ENCODE assay signal across 15 cellular contexts in the genomic region with DNA sequence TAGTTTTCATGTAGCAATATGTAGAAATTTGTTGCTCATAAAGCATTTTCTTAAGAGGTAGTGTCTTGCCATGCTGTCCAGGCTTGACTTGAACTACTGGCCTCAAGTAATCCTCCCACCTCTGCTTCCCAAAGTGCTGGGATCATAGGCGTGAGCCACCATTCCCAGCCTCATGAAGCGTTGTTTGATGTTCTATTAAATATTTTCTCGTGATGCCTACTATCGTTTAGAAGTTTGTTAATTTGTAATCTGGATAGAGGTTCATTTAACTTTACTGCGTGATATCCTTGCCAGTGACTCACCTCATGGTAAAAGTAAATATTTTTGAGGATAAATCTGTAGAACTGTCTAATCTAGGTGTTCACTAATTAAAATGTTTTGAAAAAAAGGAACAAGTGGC.
"Had no signal": no experiment of that assay in that cellular context is flagged by ENCODE, and none has a peak within 500 bp of the region (broad histone marks: within the 10 kb centered on the region; RNA-seq: fewer than 3 reads in every experiment).

No MANE protein-coding gene starts in this region.

- H3K27ac Mint-ChIP-seq: activated CD8-positive, alpha-beta memory T cell treated with anti-CD3 and anti-CD28 coated beads, Interleukin-2, amount 10 ng/mL, durations not matched to agents 7 days and 5 days; activated naive CD8-positive, alpha-beta T cell treated with anti-CD3 and anti-CD28 coated beads for 36 hours; activated T-cell treated with anti-CD3 and anti-CD28 coated beads, Interleukin-2, amount 50 U/mL, for 24 hours; stimulated activated naive CD8-positive, alpha-beta T cell treated with anti-CD3 and anti-CD28 coated beads, Interleukin-15, amount 100 ng/mL, for 72 hours had no signal

- H3K36me3 Mint-ChIP-seq: activated CD8-positive, alpha-beta memory T cell treated with anti-CD3 and anti-CD28 coated beads, Interleukin-2, amount 10 ng/mL, durations not matched to agents 7 days and 5 days; activated naive CD8-positive, alpha-beta T cell treated with anti-CD3 and anti-CD28 coated beads for 36 hours had no signal

- H3K27me3 ChIP-seq: left lung, ovary, uterus had no signal

- FAIRE-seq: colon had no signal

- H3K4me3 Mint-ChIP-seq: activated CD8-positive, alpha-beta memory T cell treated with anti-CD3 and anti-CD28 coated beads, Interleukin-2, amount 10 ng/mL, durations not matched to agents 7 days and 5 days; activated naive CD8-positive, alpha-beta T cell treated with anti-CD3 and anti-CD28 coated beads for 36 hours; activated T-cell treated with anti-CD3 and anti-CD28 coated beads, Interleukin-2, amount 50 U/mL, for 24 hours; neural crest cell; stimulated activated naive CD8-positive, alpha-beta T cell treated with anti-CD3 and anti-CD28 coated beads, Interleukin-15, amount 100 ng/mL, for 72 hours had no signal

- H3K4me1 ChIP-seq: left lung, uterus had no signal

- H3K27ac ChIP-seq: left lung, ovary had no signal

- H3K27me3 Mint-ChIP-seq: activated naive CD8-positive, alpha-beta T cell treated with anti-CD3 and anti-CD28 coated beads for 36 hours had no signal

- ATAC-seq: activated CD8-positive, alpha-beta memory T cell treated with anti-CD3 and anti-CD28 coated beads, Interleukin-2, amount 10 ng/mL, durations not matched to agents 7 days and 5 days; left lung; stimulated activated naive CD8-positive, alpha-beta T cell treated with anti-CD3 and anti-CD28 coated beads, Interleukin-15, amount 100 ng/mL, for 72 hours had no signal

- H3K4me3 ChIP-seq: left lung, ovary, uterus had no signal

- H3K36me3 ChIP-seq: ovary, uterus had no signal

- H3K9me3 ChIP-seq: left lung, ovary, uterus had no signal

- H3K9me3 Mint-ChIP-seq: activated naive CD8-positive, alpha-beta T cell treated with anti-CD3 and anti-CD28 coated beads for 36 hours; activated T-cell treated with anti-CD3 and anti-CD28 coated beads, Interleukin-2, amount 50 U/mL, for 24 hours; neural crest cell; stimulated activated naive CD8-positive, alpha-beta T cell treated with anti-CD3 and anti-CD28 coated beads, Interleukin-15, amount 100 ng/mL, for 72 hours had no signal

- H3K4me1 Mint-ChIP-seq: activated CD8-positive, alpha-beta memory T cell treated with anti-CD3 and anti-CD28 coated beads, Interleukin-2, amount 10 ng/mL, durations not matched to agents 7 days and 5 days; activated naive CD8-positive, alpha-beta T cell treated with anti-CD3 and anti-CD28 coated beads for 36 hours; neural crest cell; stimulated activated naive CD8-positive, alpha-beta T cell treated with anti-CD3 and anti-CD28 coated beads, Interleukin-15, amount 100 ng/mL, for 72 hours had no signal

- DNase-seq: activated CD4-positive, alpha-beta T cell treated with anti-CD3 and anti-CD28 coated beads, Interleukin-2, amount 50 U/mL, for 48 hours; activated CD4-positive, CD25-positive, alpha-beta regulatory T cell treated with anti-CD3 and anti-CD28 coated beads, Interleukin-2, amount 50 U/mL, for 72 hours; activated CD8-positive, alpha-beta memory T cell treated with anti-CD3 and anti-CD28 coated beads, Interleukin-2, amount 10 ng/mL, durations not matched to agents 7 days and 5 days; activated effector memory CD4-positive, alpha-beta T cell treated with anti-CD3 and anti-CD28 coated beads, Interleukin-2, amount 50 U/mL, for 16 hours; activated naive CD8-positive, alpha-beta T cell treated with anti-CD3 and anti-CD28 coated beads for 36 hours; activated T-cell treated with anti-CD3 and anti-CD28 coated beads, Interleukin-2, amount 50 U/mL, for 24 hours; anterior cingulate cortex; left lung; mesendoderm; ovary; stimulated activated CD4-positive, alpha-beta T cell treated with anti-CD3 and anti-CD28 coated beads, Interleukin-4, amount 100 ng/mL, for 4 hours; stimulated activated naive CD8-positive, alpha-beta T cell treated with anti-CD3 and anti-CD28 coated beads, Interleukin-15, amount 100 ng/mL, for 72 hours; uterus had no signal
